ENCODE assay signal across 8 cellular contexts in genomic region chr6:57173886-57174510, GRCh38. TPM values are rescaled to one million over a fixed set of nuclear protein-coding genes. Genes with fewer than 3 reads are reported as not detected.
DNase-seq lines count a peak whose midpoint lies in the region; ATAC-seq, FAIRE-seq and TF ChIP-seq lines count a peak whose summit lies in the region.

No MANE protein-coding gene starts in this region.

- H2AFZ ChIP-seq in H1 (ENCODE audit: low read length), result no peak overlapping the region

- peak overlapping the region in 1 of 4 experiments; percentile 53; a peak in 2 of 7 replicates for H3K9ac ChIP-seq in H1 (replicated peaks in 1 of 4; ENCODE audit: extremely low read depth in 1 of 4, low read depth in 3 of 4, low read length in 3 of 4)

- H3K79me2 ChIP-seq in H1 (ENCODE audit: control insufficient read depth in 1 of 2, insufficient read depth in 2 of 2, low read length in 2 of 2), result peaks cover 3 to 61% of the 10 kb centered on the region in 2 experiments; a peak in 2 of 4 replicates

- H3K23ac ChIP-seq in H1 (ENCODE audit: insufficient read length), result no peak overlapping the region

- H4K5ac ChIP-seq in H1 (ENCODE audit: insufficient read length, low read depth, low read length), result no peak overlapping the region

- no peak overlapping the region for H4K8ac ChIP-seq in H1 (ENCODE audit: extremely low read depth, insufficient read depth, low read length)

- H3K27ac Mint-ChIP-seq in T-helper 1 cell treated with Interleukin-12 subunit alpha and Interleukin-12 subunit beta and Interleukin-4 antibody, amounts not matched to agents 30 μg/mL and 1 μg/mL, for 36 hours, result peak overlapping the region; percentile 91
- H3K27ac Mint-ChIP-seq in osteocyte (ENCODE audit: unreplicated experiment), result peak overlapping the region; percentile 95

- H3K18ac ChIP-seq in H1 (ENCODE audit: extremely low read depth, low read length), result 0 out of 2 replicates have a peak overlapping the region, but pooled peaks have one; percentile 35

- no peaks in the 10 kb centered on the region; a peak in 1 of 8 replicates for H3K36me3 ChIP-seq in H1 (ENCODE audit: control insufficient read depth in 2 of 4, insufficient read depth in 4 of 4, low read length in 3 of 4)

- no peak overlapping the region for H3K56ac ChIP-seq in H1 (replicated peaks; ENCODE audit: insufficient read length, low read depth, low read length)

- H3K14ac ChIP-seq in H1 (ENCODE audit: insufficient read length), result no peak overlapping the region

- H3K4me1 Mint-ChIP-seq in T-helper 1 cell treated with Interleukin-12 subunit alpha and Interleukin-12 subunit beta and Interleukin-4 antibody, amounts not matched to agents 30 μg/mL and 1 μg/mL, for 36 hours (ENCODE audit: low read depth), result peaks cover 48% of the 10 kb centered on the region
- H3K4me1 Mint-ChIP-seq in osteocyte (ENCODE audit: unreplicated experiment), result peaks cover 56% of the 10 kb centered on the region

- H3K4me3 ChIP-seq in H1 (ENCODE audit: extremely low read depth in 1 of 4, insufficient read depth in 2 of 4, low read depth in 3 of 4, low read length in 4 of 4), result peak overlapping the region; percentile 25 to 66 (median 42); a peak in 5 of 8 replicates

- peak overlapping the region; percentile 94 for H3K4me3 Mint-ChIP-seq in T-helper 1 cell treated with Interleukin-12 subunit alpha and Interleukin-12 subunit beta and Interleukin-4 antibody, amounts not matched to agents 30 μg/mL and 1 μg/mL, for 36 hours
- peak overlapping the region; percentile 95 for H3K4me3 Mint-ChIP-seq in osteocyte (ENCODE audit: unreplicated experiment)

- H3K27me3 ChIP-seq in H1 (replicated peaks in 1 of 4; ENCODE audit: control insufficient read depth in 3 of 4, extremely low read depth in 1 of 4, insufficient read depth in 3 of 4, low read length in 3 of 4), result peaks cover 0 to 5% (median 2%) of the 10 kb centered on the region in 4 experiments; a peak in 3 of 7 replicates

- H2BK12ac ChIP-seq in H1 (ENCODE audit: low read depth, low read length), result no peak overlapping the region

- H3K4ac ChIP-seq in H1 (replicated peaks; ENCODE audit: insufficient read length, low read depth, low read length), result no peak overlapping the region

- no peak overlapping the region for H2BK120ac ChIP-seq in H1 (replicated peaks; ENCODE audit: low read depth, low read length)

- no peak overlapping the region for H2BK20ac ChIP-seq in H1 (ENCODE audit: low read length)

- no peaks in the 10 kb centered on the region for H4K20me1 ChIP-seq in H1 (replicated peaks in 1 of 2; ENCODE audit: control insufficient read depth in 1 of 2, insufficient read depth in 2 of 2, low read length in 2 of 2)

- no peak for TF ChIP-seq RAD21 in H1 (IDR thresholded peaks at IDR 0.05 in 1 of 2, conservative IDR thresholded peaks at IDR 0.05 in 1 of 2; ENCODE audit: low read depth in 2 of 2, low read length in 2 of 2)

- ATAC-seq in GM19023 (IDR thresholded peaks at IDR 0.05; ENCODE audit: unreplicated experiment) (no peak), GM21528 (IDR thresholded peaks at IDR 0.05; ENCODE audit: low FRiP score, unreplicated experiment) (no peak), HG03378 (IDR thresholded peaks at IDR 0.05; ENCODE audit: unreplicated experiment) (no peak)

- no peaks in the 10 kb centered on the region for H3K27me3 Mint-ChIP-seq in T-helper 1 cell treated with Interleukin-12 subunit alpha and Interleukin-12 subunit beta and Interleukin-4 antibody, amounts not matched to agents 30 μg/mL and 1 μg/mL, for 36 hours (ENCODE audit: low read depth)
- H3K27me3 Mint-ChIP-seq in osteocyte (ENCODE audit: unreplicated experiment), result no peaks in the 10 kb centered on the region

- no peak overlapping the region for H2AK5ac ChIP-seq in H1 (ENCODE audit: low read depth, low read length)

- no peaks in the 10 kb centered on the region for H3K9me3 ChIP-seq in H1 (ENCODE audit: insufficient read depth in 2 of 2, low read depth in 1 of 2, low read length in 1 of 2)

- WGBS in H1 (ENCODE audit: extremely low coverage in 1 of 2, insufficient coverage in 1 of 2, insufficient read length in 1 of 2, insufficient replicate concordance in 2 of 2, low coverage in 1 of 2, low lambda C conversion rate in 2 of 2, missing lambda C conversion rate in 1 of 2), 2 experiments, result 28% methylated on average over 5 of the region's 5 CpGs; no CpG with 5 or more reads in 1 of the 2 experiments

- peak; percentile 89 for FAIRE-seq in H1 (lab: Jason Lieb, UNC)

- H3K36me3 Mint-ChIP-seq in T-helper 1 cell treated with Interleukin-12 subunit alpha and Interleukin-12 subunit beta and Interleukin-4 antibody, amounts not matched to agents 30 μg/mL and 1 μg/mL, for 36 hours (ENCODE audit: low read depth), result peaks cover 10% of the 10 kb centered on the region
- H3K36me3 Mint-ChIP-seq in osteocyte (ENCODE audit: unreplicated experiment), result peaks cover 4% of the 10 kb centered on the region

- no peaks in the 10 kb centered on the region; the same call in 1 of the 2 replicates for H3K79me1 ChIP-seq in H1 (ENCODE audit: low read depth, low read length)

- H2BK5ac ChIP-seq in H1 (ENCODE audit: low read depth, low read length), result no peak overlapping the region

- H3K4me2 ChIP-seq in H1 (ENCODE audit: insufficient read depth in 1 of 2, low read depth in 2 of 2, low read length in 2 of 2), result peak overlapping the region; percentile 80 to 81

- TF ChIP-seq CTCF in H1 (IDR thresholded peaks at IDR 0.05; ENCODE audit: control extremely low read depth in 1 of 3, insufficient read depth in 1 of 3, low read depth in 1 of 3, low read length in 3 of 3) (no peak), osteocyte (IDR thresholded peaks at IDR 0.05) (no peak)

- TF ChIP-seq POLR2A in H1 (IDR thresholded peaks at IDR 0.05; ENCODE audit: control extremely low read depth in 1 of 2, low read depth in 2 of 2, low read length in 2 of 2), result peak in 1 of 2 experiments; percentile 20; a peak in 1 of 3 replicates

- peaks cover 2 to 17% (median 6%) of the 10 kb centered on the region in 4 experiments; a peak in 5 of 7 replicates for H3K4me1 ChIP-seq in H1 (replicated peaks in 1 of 4; ENCODE audit: control insufficient read depth in 3 of 4, insufficient read depth in 4 of 4, low read length in 3 of 4)

- no peaks in the 10 kb centered on the region for H3K9me3 Mint-ChIP-seq in T-helper 1 cell treated with Interleukin-12 subunit alpha and Interleukin-12 subunit beta and Interleukin-4 antibody, amounts not matched to agents 30 μg/mL and 1 μg/mL, for 36 hours
- no peaks in the 10 kb centered on the region for H3K9me3 Mint-ChIP-seq in osteocyte (ENCODE audit: unreplicated experiment)

- peaks cover 5% of the 10 kb centered on the region for H3K23me2 ChIP-seq in H1 (ENCODE audit: low read depth, low read length)

- no peak for DNase-seq in T-helper 1 cell
- DNase-seq in OCI-M2 (lab: John Stamatoyannopoulos, UW; ENCODE audit: unreplicated experiment), result peak; percentile 63
- DNase-seq in H1 (ENCODE audit: low read depth in 1 of 2, low spot score in 2 of 2), result no peak
- no peak for DNase-seq in osteocyte (ENCODE audit: extremely low spot score, unreplicated experiment)

- H4K91ac ChIP-seq in H1 (replicated peaks; ENCODE audit: insufficient read length, low read length), result no peak overlapping the region

- H2BK15ac ChIP-seq in H1 (ENCODE audit: low read length), result no peak overlapping the region

- POLR2A ChIA-PET in H1 (lab: Charles Lee; ENCODE audit: partially characterized antibody), result interaction anchor here (0.9 to 1.3 kb wide), 2 partner anchors 84 to 219 kb away, joined by 3 read pairs; partner anchors contain the start of genes BEND6 and ZNF451

- no peak for TF ChIP-seq EP300 in H1 (IDR thresholded peaks at IDR 0.05; ENCODE audit: borderline replicate concordance in 1 of 2, low read depth in 2 of 2, low read length in 2 of 2)

- H3K27ac ChIP-seq in H1 (ENCODE audit: low read depth, low read length), result no peak overlapping the region

- CTCF ChIA-PET in H1 (lab: Charles Lee; ENCODE audit: partially characterized antibody), result no interaction called here

TF ChIP-seq in H1, 55 proteins besides CTCF, POLR2A, EP300 and RAD21:
- TF ChIP-seq MAFK (IDR thresholded peaks at IDR 0.05; ENCODE audit: low read depth, low read length) (peak; percentile 79), BACH1 (IDR thresholded peaks at IDR 0.05; ENCODE audit: low read length) (peak; percentile 61; the same call in 1 of the 2 replicates), CTBP2 (IDR thresholded peaks at IDR 0.05; ENCODE audit: borderline replicate concordance, insufficient read depth, insufficient read length, low read length) (no peak)

RNA-seq across cellular contexts. Expression of gene BAG2, which starts 1.9 kb away (rescaled TPM):
- 7.2 and 7.4 TPM in 2 replicates for total RNA-seq in H1 (2021; fragmentation: NEBNext Ultra II Directional; extraction: Animal tissue kit (Norgen Biotek cat#: 25700))
- polyA plus RNA-seq in H1 (2011; rRNA removed), result 2.0 and 4.4 TPM in 2 replicates
- 3.5 TPM for polyA plus RNA-seq in H1 (2011; cell fraction: cytosol; rRNA removed)
- polyA plus RNA-seq in H1 (2011; cell fraction: nucleus; rRNA removed), result 1.1 TPM
- polyA plus RNA-seq in H1 (2012, experiment 1 of 2), result 3.9 to 6.7 TPM (median 4.4 TPM) in 4 replicates
- polyA plus RNA-seq in H1 (2012, experiment 2 of 2), result 1.7 TPM
- 6.1 TPM for polyA plus RNA-seq in H1 (2013, experiment 1 of 2)
- polyA plus RNA-seq in H1 (2013, experiment 2 of 2), result 5.7 TPM
- 2.1 and 2.9 TPM in 2 replicates for polyA minus RNA-seq in H1 (2011; rRNA and poly(A)+ RNA removed)
- polyA minus RNA-seq in H1 (2011; cell fraction: cytosol; rRNA and poly(A)+ RNA removed), result 2.6 TPM
- 5.0 TPM for polyA minus RNA-seq in H1 (2011; cell fraction: nucleus; rRNA and poly(A)+ RNA removed)
- total RNA-seq in osteocyte, result 8.8 and 9.1 TPM in 2 replicates

RNA-seq across cellular contexts. Expression of gene RAB23, which starts 48.1 kb away (rescaled TPM):
- total RNA-seq in H1 (2021; fragmentation: NEBNext Ultra II Directional; extraction: Animal tissue kit (Norgen Biotek cat#: 25700)), result 17.2 and 17.5 TPM in 2 replicates
- polyA plus RNA-seq in H1 (2011; rRNA removed), result 2.4 and 6.5 TPM in 2 replicates
- 5.6 TPM for polyA plus RNA-seq in H1 (2011; cell fraction: cytosol; rRNA removed)
- polyA plus RNA-seq in H1 (2011; cell fraction: nucleus; rRNA removed), result 2.2 TPM
- 5.8 to 14.3 TPM (median 7.1 TPM) in 4 replicates for polyA plus RNA-seq in H1 (2012, experiment 1 of 2)
- 1.3 TPM for polyA plus RNA-seq in H1 (2012, experiment 2 of 2)
- polyA plus RNA-seq in H1 (2013, experiment 1 of 2), result 10.0 TPM
- polyA plus RNA-seq in H1 (2013, experiment 2 of 2), result 9.5 TPM
- polyA minus RNA-seq in H1 (2011; rRNA and poly(A)+ RNA removed), result 7.9 and 11.8 TPM in 2 replicates
- 5.1 TPM for polyA minus RNA-seq in H1 (2011; cell fraction: cytosol; rRNA and poly(A)+ RNA removed)
- polyA minus RNA-seq in H1 (2011; cell fraction: nucleus; rRNA and poly(A)+ RNA removed), result 11.2 TPM
- 33.8 and 35.2 TPM in 2 replicates for total RNA-seq in osteocyte
